1 cellular context compared by ENCODE assay signal in the genomic region with DNA sequence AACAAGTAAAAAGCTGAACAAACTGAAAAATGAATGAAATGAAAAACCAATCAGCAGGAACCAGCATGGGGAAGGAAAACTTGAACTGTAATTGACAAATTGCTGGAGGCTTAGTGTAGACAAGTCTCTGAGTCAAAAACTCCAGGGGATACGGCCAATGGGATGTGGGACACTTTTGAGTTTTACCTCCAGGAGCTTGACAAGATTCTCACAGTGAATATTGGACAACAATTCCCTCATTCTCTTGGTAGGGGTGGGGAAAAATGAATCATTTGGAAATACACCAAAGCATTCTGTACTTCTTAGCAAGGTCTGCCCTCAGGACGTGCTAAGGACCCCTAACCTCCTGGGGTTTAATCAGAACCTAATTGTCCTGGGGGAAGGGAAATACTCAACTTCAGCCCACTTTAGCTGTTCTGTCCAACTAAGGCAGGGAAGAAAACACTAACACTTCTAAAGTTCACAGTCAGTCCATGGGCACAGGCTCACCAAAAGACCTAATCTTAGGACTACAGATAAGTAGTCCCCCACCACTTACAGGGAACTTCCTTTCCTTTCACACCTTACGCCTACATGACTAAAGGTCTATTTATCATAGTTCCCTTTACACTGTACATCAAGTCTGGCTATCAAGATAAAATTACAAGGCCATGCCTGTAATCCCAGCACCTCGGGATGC.
A peak's percentile ranks its signal among the peaks of the same experiment; 100 is the strongest.
TF ChIP-seq lines count a peak whose summit lies in the region.

No MANE protein-coding gene starts in this region.

TF ChIP-seq in K562, 482 proteins besides CTCF, POLR2A, EP300 and RAD21 (continued from another document and continues in another):
- TF ChIP-seq, protein P1, sequence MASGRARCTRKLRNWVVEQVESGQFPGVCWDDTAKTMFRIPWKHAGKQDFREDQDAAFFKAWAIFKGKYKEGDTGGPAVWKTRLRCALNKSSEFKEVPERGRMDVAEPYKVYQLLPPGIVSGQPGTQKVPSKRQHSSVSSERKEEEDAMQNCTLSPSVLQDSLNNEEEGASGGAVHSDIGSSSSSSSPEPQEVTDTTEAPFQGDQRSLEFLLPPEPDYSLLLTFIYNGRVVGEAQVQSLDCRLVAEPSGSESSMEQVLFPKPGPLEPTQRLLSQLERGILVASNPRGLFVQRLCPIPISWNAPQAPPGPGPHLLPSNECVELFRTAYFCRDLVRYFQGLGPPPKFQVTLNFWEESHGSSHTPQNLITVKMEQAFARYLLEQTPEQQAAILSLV (tag; IDR thresholded peaks at IDR 0.05), result no peak
- TF ChIP-seq BRD9 (IDR thresholded peaks at IDR 0.05; ENCODE audit: low read depth, partially characterized antibody) (no peak), POLR2H (tag; IDR thresholded peaks at IDR 0.05; ENCODE audit: low read depth) (no peak), NFYB (IDR thresholded peaks at IDR 0.05; ENCODE audit: extremely low read depth, insufficient read length) (no peak), GMEB1 (CRISPR knock-in tag; IDR thresholded peaks at IDR 0.05) (no peak), HNRNPH1 (optimal IDR thresholded peaks at IDR 0.05; ENCODE audit: low read depth, low read length) (no peak), HMGN3 (IDR thresholded peaks at IDR 0.05; ENCODE audit: borderline replicate concordance, extremely low read depth, insufficient read length, low read depth, low read length) (no peak), E2F5 (CRISPR knock-in tag; IDR thresholded peaks at IDR 0.05) (no peak), ZNF764 (CRISPR knock-in tag; IDR thresholded peaks at IDR 0.05; ENCODE audit: low read depth) (no peak), PCBP1 (IDR thresholded peaks at IDR 0.05; ENCODE audit: low read depth, low read length, poor library complexity, severe bottlenecking) (no peak), HDAC3 (IDR thresholded peaks at IDR 0.05; ENCODE audit: borderline replicate concordance, partially characterized antibody) (peak; percentile 44), ZNF280A (IDR thresholded peaks at IDR 0.05; ENCODE audit: low read depth, partially characterized antibody) (no peak), CREB3L1 (IDR thresholded peaks at IDR 0.05; ENCODE audit: borderline replicate concordance, low read depth) (no peak), ZNF134 (CRISPR knock-in tag; conservative IDR thresholded peaks at IDR 0.05) (no peak), ZNF583 (CRISPR knock-in tag; IDR thresholded peaks at IDR 0.05) (no peak), ZBTB1 (CRISPR knock-in tag; IDR thresholded peaks at IDR 0.05; ENCODE audit: borderline replicate concordance, low read depth) (no peak), ZNF778 (CRISPR knock-in tag; IDR thresholded peaks at IDR 0.05) (no peak), PML (IDR thresholded peaks at IDR 0.05; ENCODE audit: low read length) (0 out of 2 replicates have a peak, but pooled peaks have one; percentile 35), UBTF (IDR thresholded peaks at IDR 0.05; ENCODE audit: borderline replicate concordance in 1 of 2, low read depth in 2 of 2, low read length in 2 of 2) (no peak), GATAD2B (IDR thresholded peaks at IDR 0.05; ENCODE audit: borderline replicate concordance) (0 out of 2 replicates have a peak, but pooled peaks have one; percentile 42), ZNF354B (CRISPR knock-in tag; IDR thresholded peaks at IDR 0.05) (no peak), SAP30 (IDR thresholded peaks at IDR 0.05; ENCODE audit: borderline replicate concordance, insufficient read depth, low read depth, low read length, poor library complexity, severe bottlenecking) (no peak), SIX5 (IDR thresholded peaks at IDR 0.05; ENCODE audit: borderline replicate concordance in 1 of 2, insufficient read depth in 1 of 2, low read depth in 1 of 2, low read length in 2 of 2) (no peak), ZNF311 (CRISPR knock-in tag; IDR thresholded peaks at IDR 0.05) (no peak), SRF (CRISPR knock-in tag; IDR thresholded peaks at IDR 0.05) (no peak), MTA3 (IDR thresholded peaks at IDR 0.05; ENCODE audit: borderline replicate concordance) (0 out of 2 replicates have a peak, but pooled peaks have one; percentile 51), ZBTB49 (CRISPR knock-in tag; IDR thresholded peaks at IDR 0.05; ENCODE audit: borderline replicate concordance) (no peak), RBFOX2 (IDR thresholded peaks at IDR 0.05; ENCODE audit: low read depth, low read length) (no peak), TEAD1 (CRISPR knock-in tag; IDR thresholded peaks at IDR 0.05) (no peak), ZNF3 (CRISPR knock-in tag; IDR thresholded peaks at IDR 0.05) (no peak), ZZZ3 (IDR thresholded peaks at IDR 0.05) (no peak), FOXJ3 (CRISPR knock-in tag; IDR thresholded peaks at IDR 0.05) (no peak), PRMT5 (CRISPR knock-in tag; IDR thresholded peaks at IDR 0.05) (no peak), ZNF518B (CRISPR knock-in tag; IDR thresholded peaks at IDR 0.05) (no peak), ZNF707 (CRISPR knock-in tag; conservative IDR thresholded peaks at IDR 0.05) (no peak), LARP7 (IDR thresholded peaks at IDR 0.05) (no peak), ZNF124 (CRISPR knock-in tag; IDR thresholded peaks at IDR 0.05) (no peak)
- TF ChIP-seq, protein P2, sequence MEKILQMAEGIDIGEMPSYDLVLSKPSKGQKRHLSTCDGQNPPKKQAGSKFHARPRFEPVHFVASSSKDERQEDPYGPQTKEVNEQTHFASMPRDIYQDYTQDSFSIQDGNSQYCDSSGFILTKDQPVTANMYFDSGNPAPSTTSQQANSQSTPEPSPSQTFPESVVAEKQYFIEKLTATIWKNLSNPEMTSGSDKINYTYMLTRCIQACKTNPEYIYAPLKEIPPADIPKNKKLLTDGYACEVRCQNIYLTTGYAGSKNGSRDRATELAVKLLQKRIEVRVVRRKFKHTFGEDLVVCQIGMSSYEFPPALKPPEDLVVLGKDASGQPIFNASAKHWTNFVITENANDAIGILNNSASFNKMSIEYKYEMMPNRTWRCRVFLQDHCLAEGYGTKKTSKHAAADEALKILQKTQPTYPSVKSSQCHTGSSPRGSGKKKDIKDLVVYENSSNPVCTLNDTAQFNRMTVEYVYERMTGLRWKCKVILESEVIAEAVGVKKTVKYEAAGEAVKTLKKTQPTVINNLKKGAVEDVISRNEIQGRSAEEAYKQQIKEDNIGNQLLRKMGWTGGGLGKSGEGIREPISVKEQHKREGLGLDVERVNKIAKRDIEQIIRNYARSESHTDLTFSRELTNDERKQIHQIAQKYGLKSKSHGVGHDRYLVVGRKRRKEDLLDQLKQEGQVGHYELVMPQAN (IDR thresholded peaks at IDR 0.05; ENCODE audit: borderline replicate concordance), result no peak
- TF ChIP-seq, protein P3, sequence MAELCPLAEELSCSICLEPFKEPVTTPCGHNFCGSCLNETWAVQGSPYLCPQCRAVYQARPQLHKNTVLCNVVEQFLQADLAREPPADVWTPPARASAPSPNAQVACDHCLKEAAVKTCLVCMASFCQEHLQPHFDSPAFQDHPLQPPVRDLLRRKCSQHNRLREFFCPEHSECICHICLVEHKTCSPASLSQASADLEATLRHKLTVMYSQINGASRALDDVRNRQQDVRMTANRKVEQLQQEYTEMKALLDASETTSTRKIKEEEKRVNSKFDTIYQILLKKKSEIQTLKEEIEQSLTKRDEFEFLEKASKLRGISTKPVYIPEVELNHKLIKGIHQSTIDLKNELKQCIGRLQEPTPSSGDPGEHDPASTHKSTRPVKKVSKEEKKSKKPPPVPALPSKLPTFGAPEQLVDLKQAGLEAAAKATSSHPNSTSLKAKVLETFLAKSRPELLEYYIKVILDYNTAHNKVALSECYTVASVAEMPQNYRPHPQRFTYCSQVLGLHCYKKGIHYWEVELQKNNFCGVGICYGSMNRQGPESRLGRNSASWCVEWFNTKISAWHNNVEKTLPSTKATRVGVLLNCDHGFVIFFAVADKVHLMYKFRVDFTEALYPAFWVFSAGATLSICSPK (IDR thresholded peaks at IDR 0.05; ENCODE audit: borderline replicate concordance), result no peak
